ENCODE assay signal across 31 cellular contexts in genomic region chr2:17943444-17943843, GRCh38.
"Had no signal": no experiment of that assay in that cellular context is flagged by ENCODE, and none has a peak within 500 bp of the region (broad histone marks: within the 10 kb centered on the region; RNA-seq: fewer than 3 reads in every experiment).

No MANE protein-coding gene starts in this region.

- ATAC-seq: naive thymus-derived CD4-positive, alpha-beta T cell; natural killer cell; psoas muscle; right cardiac atrium; sciatic nerve; stimulated activated memory B cell treated with anti-CD40 and anti-IgM and Interleukin-4, amounts not matched to agents 10 μg/mL and 1 μg/mL and 100 μg/mL, for 72 hours; stimulated activated naive CD8-positive, alpha-beta T cell treated with anti-CD3 and anti-CD28 coated beads, Interleukin-15, amount 100 ng/mL, for 72 hours; stimulated activated naive CD8-positive, alpha-beta T cell treated with anti-CD3 and anti-CD28 coated beads, Interleukin-15, Interleukin-2, amounts not matched to agents 100 U/mL and 50 U/mL, for 24 hours had no signal

- H3K27me3 Mint-ChIP-seq: progenitor cell of endocrine pancreas; stimulated activated naive CD8-positive, alpha-beta T cell treated with anti-CD3 and anti-CD28 coated beads, Interleukin-15, amount 100 ng/mL, for 72 hours had no signal

- H3K4me3 Mint-ChIP-seq: naive thymus-derived CD4-positive, alpha-beta T cell; natural killer cell; nephron; neural progenitor cell; stimulated activated memory B cell treated with anti-CD40 and anti-IgM and Interleukin-4, amounts not matched to agents 10 μg/mL and 1 μg/mL and 100 μg/mL, for 72 hours; stimulated activated naive CD8-positive, alpha-beta T cell treated with anti-CD3 and anti-CD28 coated beads, Interleukin-15, amount 100 ng/mL, for 72 hours; type B pancreatic cell had no signal

- H3K36me3 Mint-ChIP-seq: natural killer cell; neural progenitor cell; stimulated activated memory B cell treated with anti-CD40 and anti-IgM and Interleukin-4, amounts not matched to agents 10 μg/mL and 1 μg/mL and 100 μg/mL, for 72 hours; type B pancreatic cell had no signal

- H3K4me1 Mint-ChIP-seq: naive thymus-derived CD4-positive, alpha-beta T cell; natural killer cell; nephron; neural progenitor cell; stimulated activated memory B cell treated with anti-CD40 and anti-IgM and Interleukin-4, amounts not matched to agents 10 μg/mL and 1 μg/mL and 100 μg/mL, for 72 hours; stimulated activated naive CD8-positive, alpha-beta T cell treated with anti-CD3 and anti-CD28 coated beads, Interleukin-15, amount 100 ng/mL, for 72 hours had no signal

- DNase-seq: naive thymus-derived CD4-positive, alpha-beta T cell; natural killer cell; occipital lobe; ovary; posterior cingulate gyrus; psoas muscle; right cardiac atrium; spleen; stimulated activated CD4-positive, alpha-beta T cell treated with anti-CD3 and anti-CD28 coated beads, Interleukin-12 subunit alpha, Interleukin-12 subunit beta, amount 100 ng/mL, for 4 hours; stimulated activated CD4-positive, alpha-beta T cell treated with anti-CD3 and anti-CD28 coated beads, Interleukin-1b, Interleukin-23, amount 100 ng/mL, for 48 hours; stimulated activated CD4-positive, alpha-beta T cell treated with anti-CD3 and anti-CD28 coated beads, Interleukin-4, amount 100 ng/mL, for 1 hour; stimulated activated CD4-positive, alpha-beta T cell treated with anti-CD3 and anti-CD28 coated beads, Interleukin-4, amount 100 ng/mL, for 4 hours; stimulated activated CD8-positive, alpha-beta memory T cell treated with anti-CD3 and anti-CD28 coated beads, Interleukin-4, amount 100 ng/mL, for 48 hours; stimulated activated naive CD4-positive, alpha-beta T cell; stimulated activated naive CD8-positive, alpha-beta T cell treated with anti-CD3 and anti-CD28 coated beads, Interleukin-15, amount 100 ng/mL, for 72 hours; stimulated activated naive CD8-positive, alpha-beta T cell treated with anti-CD3 and anti-CD28 coated beads, Interleukin-15, Interleukin-2, amounts not matched to agents 100 U/mL and 50 U/mL, for 24 hours; substantia nigra; testis; tibial artery; transverse colon had no signal

- H3K4me3 ChIP-seq: neural progenitor cell, ovary, psoas muscle, skin epidermis, smooth muscle cell, spleen, suprapubic skin, testis, tibial artery, transverse colon, vagina had no signal

- H3K27ac ChIP-seq: neural progenitor cell, ovary, parathyroid adenoma, psoas muscle, skin epidermis, spleen, suprapubic skin, testis, tibial artery, transverse colon, vagina had no signal

- H3K4me1 ChIP-seq: neural progenitor cell, parathyroid adenoma, psoas muscle, spleen, suprapubic skin, testis, tibial artery, transverse colon, vagina had no signal

- H2AFZ ChIP-seq: neural progenitor cell, parathyroid adenoma had no signal

- H3K36me3 ChIP-seq: neural progenitor cell, ovary, spleen, suprapubic skin, tibial artery, transverse colon, vagina had no signal

- H3K27me3 ChIP-seq: neural progenitor cell, ovary, spleen, suprapubic skin, testis, tibial artery, transverse colon, vagina had no signal

- H3K4me2 ChIP-seq: neural progenitor cell, smooth muscle cell had no signal

- H3K79me2 ChIP-seq: parathyroid adenoma had no signal

- H3K9me3 Mint-ChIP-seq: type B pancreatic cell had no signal

- H3K9me3 ChIP-seq: ovary, psoas muscle, testis, transverse colon, vagina had no signal

- H3K27ac Mint-ChIP-seq: naive thymus-derived CD4-positive, alpha-beta T cell; natural killer cell; nephron; neural progenitor cell; progenitor cell of endocrine pancreas; stimulated activated memory B cell treated with anti-CD40 and anti-IgM and Interleukin-4, amounts not matched to agents 10 μg/mL and 1 μg/mL and 100 μg/mL, for 72 hours; stimulated activated naive CD8-positive, alpha-beta T cell treated with anti-CD3 and anti-CD28 coated beads, Interleukin-15, amount 100 ng/mL, for 72 hours; type B pancreatic cell had no signal

- H3K9ac ChIP-seq: neural progenitor cell, parathyroid adenoma had no signal
